Comparison of ENCODE assay signal across 1 cellular context in genomic region chr16:71461686-71462648, GRCh38.
TF ChIP-seq lines count a peak whose summit lies in the region.

Gene ZNF23, minus strand, starts transcription at chr16:71462247. Its CDS starts 5,451 bp downstream, at chr16:71456796.

TF ChIP-seq in K562, 482 proteins besides CTCF, POLR2A, EP300 and RAD21 (continued from another document and continues in another):
- peak; percentile 88 for TF ChIP-seq REST (CRISPR knock-in tag; IDR thresholded peaks at IDR 0.05; ENCODE audit: low read depth)
- no peak for TF ChIP-seq TEAD4 (IDR thresholded peaks at IDR 0.05; ENCODE audit: low read length)
- TF ChIP-seq TEAD4 (CRISPR knock-in tag; IDR thresholded peaks at IDR 0.05; ENCODE audit: borderline replicate concordance), result no peak
- TF ChIP-seq MCM5 (IDR thresholded peaks at IDR 0.05; ENCODE audit: low read depth), result no peak
- peak; percentile 56 for TF ChIP-seq ETV1 (tag; conservative IDR thresholded peaks at IDR 0.05; ENCODE audit: low read depth)
- TF ChIP-seq GATAD2B (IDR thresholded peaks at IDR 0.05; ENCODE audit: borderline replicate concordance), result no peak
- no peak for TF ChIP-seq NFE2 (IDR thresholded peaks at IDR 0.05; ENCODE audit: low read depth)
- TF ChIP-seq ZBTB9 (CRISPR knock-in tag; IDR thresholded peaks at IDR 0.05), result 0 out of 2 replicates have a peak, but pooled peaks have one; percentile 76
- TF ChIP-seq PHF20 (IDR thresholded peaks at IDR 0.05; ENCODE audit: partially characterized antibody), result peak; percentile 98
- peak; percentile 95 for TF ChIP-seq SP2 (IDR thresholded peaks at IDR 0.05; ENCODE audit: extremely low read depth, low read depth, low read length, poor library complexity, severe bottlenecking)
- TF ChIP-seq GTF2E2 (tag; IDR thresholded peaks at IDR 0.05), result 0 out of 2 replicates have a peak, but pooled peaks have one; percentile 31
- TF ChIP-seq MLLT1 (IDR thresholded peaks at IDR 0.05), result peak in 1 of 2 experiments; percentile 73; a peak in 1 of 4 replicates
- TF ChIP-seq PML (IDR thresholded peaks at IDR 0.05; ENCODE audit: low read length), result peak; percentile 76
- peak; percentile 33; the same call in 1 of the 2 replicates for TF ChIP-seq NFIC (IDR thresholded peaks at IDR 0.05)
- TF ChIP-seq CAMTA2 (CRISPR knock-in tag; conservative IDR thresholded peaks at IDR 0.05), result no peak
- peak; percentile 74 for TF ChIP-seq POLR2H (tag; IDR thresholded peaks at IDR 0.05; ENCODE audit: low read depth)
- peak; percentile 60 to 75; a peak in 3 of 4 replicates for TF ChIP-seq MAZ (CRISPR knock-in tag; conservative IDR thresholded peaks at IDR 0.05 in 1 of 2, IDR thresholded peaks at IDR 0.05 in 1 of 2)
- TF ChIP-seq, protein P1, sequence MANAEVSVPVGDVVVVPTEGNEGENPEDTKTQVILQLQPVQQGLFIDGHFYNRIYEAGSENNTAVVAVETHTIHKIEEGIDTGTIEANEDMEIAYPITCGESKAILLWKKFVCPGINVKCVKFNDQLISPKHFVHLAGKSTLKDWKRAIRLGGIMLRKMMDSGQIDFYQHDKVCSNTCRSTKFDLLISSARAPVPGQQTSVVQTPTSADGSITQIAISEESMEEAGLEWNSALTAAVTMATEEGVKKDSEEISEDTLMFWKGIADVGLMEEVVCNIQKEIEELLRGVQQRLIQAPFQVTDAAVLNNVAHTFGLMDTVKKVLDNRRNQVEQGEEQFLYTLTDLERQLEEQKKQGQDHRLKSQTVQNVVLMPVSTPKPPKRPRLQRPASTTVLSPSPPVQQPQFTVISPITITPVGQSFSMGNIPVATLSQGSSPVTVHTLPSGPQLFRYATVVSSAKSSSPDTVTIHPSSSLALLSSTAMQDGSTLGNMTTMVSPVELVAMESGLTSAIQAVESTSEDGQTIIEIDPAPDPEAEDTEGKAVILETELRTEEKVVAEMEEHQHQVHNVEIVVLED (CRISPR knock-in tag; IDR thresholded peaks at IDR 0.05), result peak; percentile 49; the same call in 1 of the 2 replicates
- 0 out of 2 replicates have a peak, but pooled peaks have one; percentile 21 for TF ChIP-seq AFF4 (CRISPR knock-in tag; IDR thresholded peaks at IDR 0.05)
- no peak for TF ChIP-seq WHSC1 (IDR thresholded peaks at IDR 0.05; ENCODE audit: low read length)
- TF ChIP-seq DIDO1 (tag; IDR thresholded peaks at IDR 0.05; ENCODE audit: low read depth), result peak; percentile 95
- no peak for TF ChIP-seq XRCC4 (IDR thresholded peaks at IDR 0.05; ENCODE audit: extremely low read depth, insufficient read depth, insufficient read length)
- TF ChIP-seq, protein P2, sequence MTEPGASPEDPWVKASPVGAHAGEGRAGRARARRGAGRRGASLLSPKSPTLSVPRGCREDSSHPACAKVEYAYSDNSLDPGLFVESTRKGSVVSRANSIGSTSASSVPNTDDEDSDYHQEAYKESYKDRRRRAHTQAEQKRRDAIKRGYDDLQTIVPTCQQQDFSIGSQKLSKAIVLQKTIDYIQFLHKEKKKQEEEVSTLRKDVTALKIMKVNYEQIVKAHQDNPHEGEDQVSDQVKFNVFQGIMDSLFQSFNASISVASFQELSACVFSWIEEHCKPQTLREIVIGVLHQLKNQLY (CRISPR knock-in tag; conservative IDR thresholded peaks at IDR 0.05), result no peak
- no peak for TF ChIP-seq ZNF77 (CRISPR knock-in tag; IDR thresholded peaks at IDR 0.05)
- no peak for TF ChIP-seq ZEB2 (IDR thresholded peaks at IDR 0.05)
- peak; percentile 94 for TF ChIP-seq EP400 (IDR thresholded peaks at IDR 0.05)
- peak; percentile 33 for TF ChIP-seq SETDB1 (IDR thresholded peaks at IDR 0.05; ENCODE audit: low read length)
- peak; percentile 51; the same call in 1 of the 2 replicates for TF ChIP-seq KLF1 (tag; IDR thresholded peaks at IDR 0.05)
- no peak for TF ChIP-seq ZNF324 (CRISPR knock-in tag; IDR thresholded peaks at IDR 0.05)
- no peak for TF ChIP-seq KLF10 (CRISPR knock-in tag; IDR thresholded peaks at IDR 0.05)
- TF ChIP-seq PRDM10 (IDR thresholded peaks at IDR 0.05; ENCODE audit: partially characterized antibody), result no peak
- peak; percentile 54; the same call in 1 of the 2 replicates for TF ChIP-seq XRCC5 (IDR thresholded peaks at IDR 0.05; ENCODE audit: low read depth, low read length)
- no peak for TF ChIP-seq HDAC3 (IDR thresholded peaks at IDR 0.05; ENCODE audit: borderline replicate concordance, partially characterized antibody)
- TF ChIP-seq KHSRP (IDR thresholded peaks at IDR 0.05), result peak; percentile 59; the same call in 1 of the 2 replicates
- TF ChIP-seq HOXB6 (CRISPR knock-in tag; IDR thresholded peaks at IDR 0.05; ENCODE audit: borderline replicate concordance), result no peak
- TF ChIP-seq TRIM28 (IDR thresholded peaks at IDR 0.05), result no peak
- TF ChIP-seq COPS2 (conservative IDR thresholded peaks at IDR 0.05), result no peak
- no peak for TF ChIP-seq MAFF (IDR thresholded peaks at IDR 0.05; ENCODE audit: low read length)
- TF ChIP-seq ZNF431 (CRISPR knock-in tag; IDR thresholded peaks at IDR 0.05), result no peak
- TF ChIP-seq ZNF347 (CRISPR knock-in tag; IDR thresholded peaks at IDR 0.05; ENCODE audit: low read depth), result no peak
- TF ChIP-seq SIN3B (IDR thresholded peaks at IDR 0.05; ENCODE audit: low read depth), result peak; percentile 96
- TF ChIP-seq ZBTB43 (CRISPR knock-in tag; IDR thresholded peaks at IDR 0.05), result no peak
- no peak for TF ChIP-seq HES1 (IDR thresholded peaks at IDR 0.05; ENCODE audit: low read depth)
- TF ChIP-seq, protein P3, sequence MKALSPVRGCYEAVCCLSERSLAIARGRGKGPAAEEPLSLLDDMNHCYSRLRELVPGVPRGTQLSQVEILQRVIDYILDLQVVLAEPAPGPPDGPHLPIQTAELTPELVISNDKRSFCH (CRISPR knock-in tag; IDR thresholded peaks at IDR 0.05), result no peak
- TF ChIP-seq, protein P3 (tag; IDR thresholded peaks at IDR 0.05), result peak; percentile 73; the same call in 1 of the 2 replicates
